8 cellular contexts compared by ENCODE assay signal in the genomic region with DNA sequence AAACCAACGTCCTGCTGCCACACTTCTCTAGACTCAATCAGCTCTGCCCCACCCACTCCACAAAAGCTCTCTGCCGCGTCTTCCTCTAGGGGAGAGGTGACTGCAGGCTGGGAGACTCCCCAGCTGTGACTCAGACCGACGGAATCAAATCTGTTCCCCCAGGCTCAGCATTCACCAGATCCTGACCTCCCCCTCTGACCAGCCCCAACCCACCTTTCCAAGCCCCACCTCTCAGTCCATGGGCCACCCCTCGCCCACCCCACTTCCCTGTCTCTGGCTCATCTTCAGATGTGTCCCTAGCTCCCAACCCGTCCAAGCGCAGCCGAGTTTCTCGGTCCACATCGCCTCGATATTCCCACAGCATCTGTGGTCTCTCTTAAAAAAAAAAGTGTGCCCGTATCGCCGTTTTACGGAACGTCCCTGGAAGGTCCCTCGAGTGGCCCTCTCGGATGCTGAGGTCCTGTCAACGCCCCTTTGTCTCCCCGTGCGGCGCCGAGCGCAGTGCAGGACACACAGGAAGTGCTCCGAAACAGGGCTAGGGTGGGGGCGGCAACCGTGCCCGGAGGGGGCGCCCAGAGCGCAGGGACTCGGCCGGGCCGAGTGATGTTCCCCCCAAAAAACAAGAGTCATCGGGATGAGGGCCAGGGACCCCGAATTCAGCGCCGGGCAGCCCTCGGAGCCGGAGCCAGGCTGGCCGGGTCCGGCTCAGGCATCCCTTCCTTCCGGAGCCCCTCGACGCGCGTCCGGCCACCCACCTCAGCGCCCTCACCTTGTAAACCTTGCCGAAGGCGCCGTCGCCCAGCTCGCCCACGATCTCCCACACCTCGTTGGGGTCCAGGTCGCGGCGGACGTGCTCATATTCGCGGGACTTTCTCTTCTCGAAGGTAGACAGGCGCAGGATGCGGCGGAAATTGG. TPM values are rescaled to one million over a fixed set of nuclear protein-coding genes. Genes with fewer than 3 reads are reported as not detected.
DNase-seq lines count a peak whose midpoint lies in the region; ATAC-seq and TF ChIP-seq lines count a peak whose summit lies in the region.

No MANE protein-coding gene starts in this region.

- TF ChIP-seq CTCF in AG09309 (IDR thresholded peaks at IDR 0.05; ENCODE audit: control insufficient read depth, insufficient read depth, low read depth, low read length, missing control alignments), result no peak

- H3K4ac ChIP-seq in neuronal stem cell (ENCODE audit: low read length), result no peak overlapping the region

- no peaks in the 10 kb centered on the region for H3K9me3 ChIP-seq in neuronal stem cell (replicated peaks in 1 of 2; ENCODE audit: control insufficient read depth in 2 of 2, insufficient read depth in 1 of 2, low read depth in 1 of 2, low read length in 2 of 2)

- H2BK15ac ChIP-seq in neuronal stem cell (ENCODE audit: low read length), result peak overlapping the region; percentile 90

- H3K27ac ChIP-seq in neuronal stem cell (replicated peaks; ENCODE audit: low read length) (peak overlapping the region; percentile 27), urinary bladder (ENCODE audit: low read depth) (peak overlapping the region; percentile 77)

- peak overlapping the region; percentile 50 for H3K18ac ChIP-seq in neuronal stem cell (ENCODE audit: low read length)

- H4K8ac ChIP-seq in neuronal stem cell (ENCODE audit: low read depth, low read length), result no peak overlapping the region

- no CpG with 5 or more reads among the region's 66 CpGs for WGBS in neuronal stem cell (ENCODE audit: extremely low coverage in 2 of 2, insufficient read length in 2 of 2, insufficient replicate concordance in 1 of 2), 2 donors
- under 1% methylated on average over 66 of the region's 66 CpGs for WGBS in urinary bladder

- H3K36me3 ChIP-seq in neuronal stem cell (replicated peaks in 1 of 2; ENCODE audit: control insufficient read depth in 2 of 2, insufficient read depth in 2 of 2, low read length in 2 of 2) (peaks cover 0 to 3% of the 10 kb centered on the region in 2 donors), urinary bladder (ENCODE audit: insufficient read depth) (no peaks in the 10 kb centered on the region)

- H3K4me3 ChIP-seq in AG09309 (ENCODE audit: control insufficient read depth, low read depth, low read length) (peak overlapping the region; percentile 89), neuronal stem cell (ENCODE audit: low read length in 2 of 2) (peak overlapping the region; percentile 83 to 85), urinary bladder (ENCODE audit: low read depth, low read length) (peak overlapping the region; percentile 85)

- H2AFZ ChIP-seq in neuronal stem cell (ENCODE audit: low read length), result peak overlapping the region; percentile 100

- H3K9ac ChIP-seq in neuronal stem cell (ENCODE audit: low read depth, low read length, poor library complexity), result peak overlapping the region; percentile 95

- H3K14ac ChIP-seq in neuronal stem cell (ENCODE audit: low read length), result no peak overlapping the region

- ATAC-seq in GM19025 (IDR thresholded peaks at IDR 0.05; ENCODE audit: low read depth, unreplicated experiment) (peak; percentile 16), HG03280 (IDR thresholded peaks at IDR 0.05; ENCODE audit: unreplicated experiment) (peak; percentile 25)

- H3K4me2 ChIP-seq in neuronal stem cell (ENCODE audit: insufficient read depth, low read length, poor library complexity, severe bottlenecking), result peak overlapping the region; percentile 98

- no peak for DNase-seq in AG09309 (ENCODE audit: low read depth)
- peak; percentile 92 for DNase-seq in RPMI7951 (ENCODE audit: low read depth)
- DNase-seq in activated effector memory CD4-positive, alpha-beta T cell treated with Interleukin-2 at 50 U/mL for 16 hours, result peak; percentile 62
- peak; percentile 64 for DNase-seq in fibroblast of the conjunctiva (ENCODE audit: low read depth)
- DNase-seq in neuronal stem cell (ENCODE audit: low spot score), result peak; percentile 27

- no peak overlapping the region for H2BK120ac ChIP-seq in neuronal stem cell (ENCODE audit: low read depth, low read length)

- H2AK5ac ChIP-seq in neuronal stem cell (ENCODE audit: low read depth, low read length), result no peak overlapping the region

- peak overlapping the region; percentile 95 for H2BK12ac ChIP-seq in neuronal stem cell (ENCODE audit: low read length)

- no peaks in the 10 kb centered on the region for H3K27me3 ChIP-seq in neuronal stem cell (ENCODE audit: control insufficient read depth in 3 of 3, insufficient read depth in 3 of 3, low read depth in 1 of 3, low read length in 3 of 3)

- peak overlapping the region; percentile 70 for H2BK5ac ChIP-seq in neuronal stem cell (ENCODE audit: low read length)

- H3K23ac ChIP-seq in neuronal stem cell (ENCODE audit: low read depth, low read length, poor library complexity), result no peak overlapping the region

- H3K4me1 ChIP-seq in neuronal stem cell (ENCODE audit: control insufficient read depth in 2 of 2, insufficient read depth in 1 of 2, low read depth in 1 of 2, low read length in 2 of 2) (peaks cover 2 to 4% of the 10 kb centered on the region in 2 donors), urinary bladder (ENCODE audit: insufficient read depth) (no peaks in the 10 kb centered on the region)

- H4K91ac ChIP-seq in neuronal stem cell (ENCODE audit: low read depth, low read length, poor library complexity), result no peak overlapping the region

- no peaks in the 10 kb centered on the region for H3K79me1 ChIP-seq in neuronal stem cell (ENCODE audit: low read depth, low read length)

RNA-seq across cellular contexts. Expression of a gene that starts 0.6 kb away (rescaled TPM):
- total RNA-seq in RPMI7951 (2014; rRNA removed; shearing (Covaris generic)), result 20.1 and 21.1 TPM in 2 replicates
- polyA plus RNA-seq in neuronal stem cell (2013, experiment 1 of 2), result 4.8 TPM
- 4.6 TPM for polyA plus RNA-seq in neuronal stem cell (2013, experiment 2 of 2)
- 20.8 TPM for total RNA-seq in urinary bladder
- 10.6 TPM for polyA plus RNA-seq in urinary bladder

RNA-seq across cellular contexts. Expression of a gene that starts 6.6 kb away (rescaled TPM):
- not detected in 2 replicates for total RNA-seq in RPMI7951 (2014; rRNA removed; shearing (Covaris generic))
- polyA plus RNA-seq in neuronal stem cell (2013, experiment 1 of 2), result 0.15 TPM
- 0.47 TPM for polyA plus RNA-seq in neuronal stem cell (2013, experiment 2 of 2)
- total RNA-seq in urinary bladder, result not detected
- not detected for polyA plus RNA-seq in urinary bladder
